8 cellular contexts compared by ENCODE assay signal in genomic region chrX:71282514-71283408, GRCh38. TPM values are rescaled to one million over a fixed set of nuclear protein-coding genes. Genes with fewer than 3 reads are reported as not detected.
DNase-seq lines count a peak whose midpoint lies in the region; ATAC-seq and TF ChIP-seq lines count a peak whose summit lies in the region.

No MANE protein-coding gene starts in this region.

- no peak overlapping the region for H2BK5ac ChIP-seq in H9 (ENCODE audit: insufficient read length, low read length)

- H3K4me1 ChIP-seq in H9 (ENCODE audit: insufficient read depth, low read length) (no peaks in the 10 kb centered on the region), foreskin keratinocyte (no peaks in the 10 kb centered on the region)

- peak; percentile 81 for ATAC-seq in foreskin keratinocyte

- no peaks in the 10 kb centered on the region for H3K23me2 ChIP-seq in H9 (ENCODE audit: insufficient read length, low read depth, low read length, poor library complexity, severe bottlenecking)

- WGBS in H9 (ENCODE audit: extremely low coverage, insufficient read length, low lambda C conversion rate), result no CpG with 5 or more reads among the region's 17 CpGs

- H2BK15ac ChIP-seq in H9 (ENCODE audit: low read depth, low read length), result no peak overlapping the region

- H3K9ac ChIP-seq in H9 (ENCODE audit: extremely low read depth, insufficient read length, low read length), result no peak overlapping the region

- peak overlapping the region; percentile 58 for H3K18ac ChIP-seq in H9 (ENCODE audit: insufficient read length, low read depth, low read length)

- no peak overlapping the region for H2AFZ ChIP-seq in H9 (ENCODE audit: low read length)

- no peaks in the 10 kb centered on the region for H4K20me1 ChIP-seq in H9 (ENCODE audit: control insufficient read depth, insufficient read depth, insufficient read length)

- H4K8ac ChIP-seq in H9 (replicated peaks; ENCODE audit: insufficient read length, low read depth, low read length), result no peak overlapping the region

- H3K4me3 Mint-ChIP-seq in H9, result peak overlapping the region; percentile 95

- H3K56ac ChIP-seq in H9 (ENCODE audit: insufficient read length, low read depth, low read length), result no peak overlapping the region

- H4K91ac ChIP-seq in H9 (ENCODE audit: insufficient read length, low read depth, low read length), result no peak overlapping the region

- no peak overlapping the region for H2BK20ac ChIP-seq in H9 (ENCODE audit: low read depth, low read length, poor library complexity, severe bottlenecking)

- peaks cover 19 to 42% (median 35%) of the 10 kb centered on the region in 3 experiments for H3K36me3 Mint-ChIP-seq in H9 (ENCODE audit: insufficient read depth in 1 of 3, low read depth in 3 of 3)

- H3K9me3 ChIP-seq in H9 (ENCODE audit: control insufficient read depth, low read depth, low read length), result peaks cover 30% of the 10 kb centered on the region

- no peak overlapping the region; the same call in 1 of the 2 replicates for H3K4ac ChIP-seq in H9 (ENCODE audit: low read depth, low read length)

- H2BK12ac ChIP-seq in H9 (ENCODE audit: insufficient read length, low read depth, low read length), result no peak overlapping the region

- H2BK120ac ChIP-seq in H9 (ENCODE audit: low read depth, low read length, poor library complexity, severe bottlenecking), result no peak overlapping the region

- in situ Hi-C loops in GM13977 (cut with MboI; ENCODE audit: low pct_unique_long_range_greater_than_20kb, low sequenced_read_pairs, unreplicated experiment), result no loop called here

- H3K27me3 Mint-ChIP-seq in H9 (ENCODE audit: low read depth), result no peaks in the 10 kb centered on the region

- DNase-seq in GM13977 (ENCODE audit: low spot score) (peak; percentile 24), H9 (no peak), NCI-H146 (lab: John Stamatoyannopoulos, UW) (peak; percentile 76), foreskin keratinocyte (peak; percentile 55 to 68), renal cortical epithelial cell (ENCODE audit: low read depth) (peak; percentile 73), ecto neural progenitor cell (ENCODE audit: low spot score) (no peak), GM19238 (ENCODE audit: insufficient read length, low spot score) (no peak)
- peak; percentile 67 to 70 for DNase-seq in activated T-cell treated with anti-CD3 and anti-CD28 coated beads, Interleukin-2, amount 50 U/mL, for 48 hours

- peak overlapping the region; percentile 97 to 100 (median 99) for H3K27ac Mint-ChIP-seq in H9

- no peaks in the 10 kb centered on the region for H3K79me1 ChIP-seq in H9 (ENCODE audit: insufficient read depth, low read depth, low read length, poor library complexity, severe bottlenecking)

- peaks cover 0 to 21% of the 10 kb centered on the region in 2 experiments; a peak in 3 of 4 replicates for H3K4me1 Mint-ChIP-seq in H9

- peak overlapping the region; percentile 56 for H3T11ph ChIP-seq in H9 (ENCODE audit: low read length)

- no peak overlapping the region for H4K5ac ChIP-seq in H9 (ENCODE audit: insufficient read length, low read depth, low read length)

- TF ChIP-seq CTCF in GM13977 (IDR thresholded peaks at IDR 0.05; ENCODE audit: extremely low read depth, insufficient read depth, missing control alignments) (no peak), H9 (conservative IDR thresholded peaks at IDR 0.05) (no peak), foreskin keratinocyte (conservative IDR thresholded peaks at IDR 0.05) (no peak)

- peak overlapping the region; percentile 11; the same call in 1 of the 2 replicates for H3K14ac ChIP-seq in H9 (ENCODE audit: insufficient read depth, low read length)

- H3K27ac ChIP-seq in H9 (ENCODE audit: insufficient read length, low read depth, low read length) (peak overlapping the region; percentile 49), foreskin keratinocyte (peak overlapping the region; percentile 94)

- no peak overlapping the region for H3K23ac ChIP-seq in H9 (ENCODE audit: insufficient read length, low read depth, low read length)

- H3K27me3 ChIP-seq in H9 (ENCODE audit: insufficient read depth, low read length), result no peaks in the 10 kb centered on the region
- no peaks in the 10 kb centered on the region for H3K27me3 ChIP-seq in foreskin keratinocyte

- H3K79me2 ChIP-seq in H9 (ENCODE audit: insufficient read depth, low read length), result peaks cover 31% of the 10 kb centered on the region; the same call in 1 of the 2 replicates

- peaks cover 55 to 62% of the 10 kb centered on the region in 2 experiments for H3K9me3 Mint-ChIP-seq in H9

- peak overlapping the region; percentile 33 for H3K4me2 ChIP-seq in H9 (ENCODE audit: insufficient read depth, insufficient read length, low read length)

- H2AK5ac ChIP-seq in H9 (ENCODE audit: insufficient read length, low read length), result no peak overlapping the region

RNA-seq across cellular contexts. Expression of gene NONO, which starts 0.7 kb away (rescaled TPM):
- total RNA-seq in H9 (2021), result 703 and 707 TPM in 2 replicates
- total RNA-seq in foreskin keratinocyte, result 357 and 388 TPM in 2 replicates
- polyA plus RNA-seq in foreskin keratinocyte, result 255 and 302 TPM in 2 replicates
- total RNA-seq in renal cortical epithelial cell, result 409 and 442 TPM in 2 replicates

RNA-seq across cellular contexts. Expression of gene ITGB1BP2, which starts 18.8 kb away (rescaled TPM):
- 3.7 and 5.0 TPM in 2 replicates for total RNA-seq in H9 (2021)
- 0.92 and 0.95 TPM in 2 replicates for total RNA-seq in foreskin keratinocyte
- 0.59 and 0.91 TPM in 2 replicates for polyA plus RNA-seq in foreskin keratinocyte
- 0.17 and 1.1 TPM in 2 replicates for total RNA-seq in renal cortical epithelial cell

RNA-seq across cellular contexts. Expression of gene ZMYM3, which starts 28.8 kb away (rescaled TPM):
- total RNA-seq in H9 (2021), result 83.4 and 86.5 TPM in 2 replicates
- total RNA-seq in foreskin keratinocyte, result 16.0 and 16.7 TPM in 2 replicates
- polyA plus RNA-seq in foreskin keratinocyte, result 7.2 and 7.8 TPM in 2 replicates
- total RNA-seq in renal cortical epithelial cell, result 11.3 and 25.1 TPM in 2 replicates

RNA-seq across cellular contexts. Expression of gene GJB1, which starts 59.7 kb away (rescaled TPM):
- total RNA-seq in H9 (2021) (not detected in 2 replicates), foreskin keratinocyte (not detected in 2 replicates), renal cortical epithelial cell (0.35 and 0.55 TPM in 2 replicates)
- not detected in 2 replicates for polyA plus RNA-seq in foreskin keratinocyte

Comparison
In these comparisons a context has a peak if more than half of its experiments do, and no peak if none do; other contexts are left out.
1. DNase-seq: peak in GM13977 (single experiment), NCI-H146 (single experiment), activated T-cell treated with anti-CD3 and anti-CD28 coated beads, Interleukin-2, amount 50 U/mL, for 48 hours (2 of 2), foreskin keratinocyte (2 of 2) and renal cortical epithelial cell (single experiment); none in H9 (single experiment), ecto neural progenitor cell (single experiment) and GM19238 (single experiment).